24 cellular contexts compared by ENCODE assay signal in genomic region chr6:133606833-133607232, GRCh38.
"Had no signal": no experiment of that assay in that cellular context is flagged by ENCODE, and none has a peak within 500 bp of the region (broad histone marks: within the 10 kb centered on the region; RNA-seq: fewer than 3 reads in every experiment).

No MANE protein-coding gene starts in this region.

- H3K4me3 Mint-ChIP-seq: memory B cell; naive thymus-derived CD8-positive, alpha-beta T cell; nephron; neural crest cell; stimulated activated memory B cell treated with anti-CD40 and anti-IgM and Interleukin-4, amounts not matched to agents 10 μg/mL and 1 μg/mL and 100 μg/mL, for 72 hours; stimulated activated naive CD8-positive, alpha-beta T cell treated with anti-CD3 and anti-CD28 coated beads, Interleukin-15, amount 100 ng/mL, for 72 hours; type B pancreatic cell had no signal

- H3K9me3 Mint-ChIP-seq: memory B cell; neural crest cell; stimulated activated memory B cell treated with anti-CD40 and anti-IgM and Interleukin-4, amounts not matched to agents 10 μg/mL and 1 μg/mL and 100 μg/mL, for 72 hours; stimulated activated naive CD8-positive, alpha-beta T cell treated with anti-CD3 and anti-CD28 coated beads, Interleukin-15, amount 100 ng/mL, for 72 hours; type B pancreatic cell had no signal

- DNase-seq: islet precursor cell; left ventricle myocardium inferior; naive thymus-derived CD8-positive, alpha-beta T cell; nucleus accumbens; psoas muscle; right lobe of liver; stimulated activated CD4-positive, alpha-beta T cell treated with anti-CD3 and anti-CD28 coated beads, Interleukin-1b, Interleukin-23, amount 100 ng/mL, for 48 hours; stimulated activated CD4-positive, alpha-beta T cell treated with anti-CD3 and anti-CD28 coated beads, Interleukin-2, amount 100 ng/mL, for 48 hours; stimulated activated CD4-positive, alpha-beta T cell treated with anti-CD3 and anti-CD28 coated beads, Interleukin-4, amount 100 ng/mL, for 4 hours; stimulated activated CD8-positive, alpha-beta memory T cell treated with anti-CD3 and anti-CD28 coated beads, Interleukin-4, amount 100 ng/mL, for 48 hours; stimulated activated naive CD4-positive, alpha-beta T cell treated with Interleukin-2 at 50 U/mL for 16 hours; stimulated activated naive CD8-positive, alpha-beta T cell treated with anti-CD3 and anti-CD28 coated beads, Interleukin-15, amount 100 ng/mL, for 72 hours; substantia nigra; uterus had no signal

- H3K27ac ChIP-seq: left ventricle myocardium inferior, parathyroid adenoma, psoas muscle, right atrium auricular region, right lobe of liver, tibial nerve, uterus had no signal

- H3K36me3 Mint-ChIP-seq: memory B cell; naive thymus-derived CD8-positive, alpha-beta T cell; stimulated activated memory B cell treated with anti-CD40 and anti-IgM and Interleukin-4, amounts not matched to agents 10 μg/mL and 1 μg/mL and 100 μg/mL, for 72 hours; type B pancreatic cell had no signal

- H3K9me3 ChIP-seq: left ventricle myocardium inferior, psoas muscle, right atrium auricular region, right lobe of liver, tibial nerve, uterus had no signal

- H2AFZ ChIP-seq: parathyroid adenoma had no signal

- H3K9ac ChIP-seq: parathyroid adenoma had no signal

- H3K4me1 Mint-ChIP-seq: memory B cell; naive thymus-derived CD8-positive, alpha-beta T cell; neural crest cell; stimulated activated memory B cell treated with anti-CD40 and anti-IgM and Interleukin-4, amounts not matched to agents 10 μg/mL and 1 μg/mL and 100 μg/mL, for 72 hours; stimulated activated naive CD8-positive, alpha-beta T cell treated with anti-CD3 and anti-CD28 coated beads, Interleukin-15, amount 100 ng/mL, for 72 hours had no signal

- H3K79me2 ChIP-seq: parathyroid adenoma had no signal

- H3K4me1 ChIP-seq: left ventricle myocardium inferior, parathyroid adenoma, psoas muscle, right atrium auricular region, right lobe of liver, tibial nerve, uterus had no signal

- H3K4me3 ChIP-seq: left ventricle myocardium inferior, lung, psoas muscle, right atrium auricular region, right lobe of liver, smooth muscle cell, tibial nerve, uterus had no signal

- H3K27me3 ChIP-seq: right atrium auricular region, right lobe of liver, tibial nerve, uterus had no signal

- H3K27ac Mint-ChIP-seq: memory B cell; naive thymus-derived CD8-positive, alpha-beta T cell; nephron; stimulated activated memory B cell treated with anti-CD40 and anti-IgM and Interleukin-4, amounts not matched to agents 10 μg/mL and 1 μg/mL and 100 μg/mL, for 72 hours; stimulated activated naive CD8-positive, alpha-beta T cell treated with anti-CD3 and anti-CD28 coated beads, Interleukin-15, amount 100 ng/mL, for 72 hours; type B pancreatic cell had no signal

- H3K4me2 ChIP-seq: smooth muscle cell had no signal

- H3K36me3 ChIP-seq: left ventricle myocardium inferior, right atrium auricular region, right lobe of liver, tibial nerve, uterus had no signal

- H3K27me3 Mint-ChIP-seq: memory B cell; stimulated activated memory B cell treated with anti-CD40 and anti-IgM and Interleukin-4, amounts not matched to agents 10 μg/mL and 1 μg/mL and 100 μg/mL, for 72 hours; stimulated activated naive CD8-positive, alpha-beta T cell treated with anti-CD3 and anti-CD28 coated beads, Interleukin-15, amount 100 ng/mL, for 72 hours; type B pancreatic cell had no signal
